Comparison of ENCODE assay signal across 8 cellular contexts in the genomic region with DNA sequence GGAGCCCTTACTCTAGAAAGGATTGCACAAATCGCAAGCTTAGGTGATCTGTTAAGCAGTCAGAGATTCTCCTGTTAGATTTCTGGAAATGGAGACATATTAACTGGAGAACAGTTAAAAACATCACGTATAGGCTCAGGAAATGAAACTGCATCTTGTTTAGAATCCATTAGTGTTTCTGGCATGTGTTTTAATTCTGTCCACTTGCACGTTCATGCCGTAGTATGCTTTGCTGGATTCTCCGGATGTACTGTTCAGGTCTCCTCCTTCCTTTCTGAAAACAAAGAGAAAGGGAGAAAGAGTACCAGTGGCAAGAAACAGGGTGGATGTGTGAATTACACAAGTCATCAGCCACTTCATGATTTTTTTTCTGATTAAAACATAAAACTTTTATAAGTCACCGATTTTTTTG. TPM values are rescaled to one million over a fixed set of nuclear protein-coding genes. Genes with fewer than 3 reads are reported as not detected.
DNase-seq lines count a peak whose midpoint lies in the region; ATAC-seq, FAIRE-seq and TF ChIP-seq lines count a peak whose summit lies in the region.

No MANE protein-coding gene starts in this region.

- no peaks in the 10 kb centered on the region for H3K9me3 ChIP-seq in keratinocyte (ENCODE audit: control insufficient read depth, low read depth, low read length)

- dilution Hi-C loops in keratinocyte (cut with MboI; ENCODE audit: extremely low pct_ligation_motif_present, low sequenced_read_pairs): loop anchor here (25.0 kb wide), 1 partner anchor 334 kb away; no protein-coding TSS in a partner anchor

- no peak for FAIRE-seq in keratinocyte (lab: Jason Lieb, UNC)

- H3K36me3 Mint-ChIP-seq in activated naive CD8-positive, alpha-beta T cell treated with anti-CD3 and anti-CD28 coated beads for 36 hours: no peaks in the 10 kb centered on the region

- peak overlapping the region; percentile 84 for H3K27ac Mint-ChIP-seq in activated naive CD8-positive, alpha-beta T cell treated with anti-CD3 and anti-CD28 coated beads for 36 hours

- H3K36me3 ChIP-seq in BJ (ENCODE audit: control insufficient read depth, insufficient read depth, low read length) (peaks cover 7% of the 10 kb centered on the region), H7 (replicated peaks; ENCODE audit: control insufficient read depth, insufficient read depth, low read length) (no peaks in the 10 kb centered on the region), keratinocyte (ENCODE audit: control insufficient read depth in 2 of 2, extremely low read depth in 1 of 2, insufficient read depth in 2 of 2, low read length in 2 of 2) (peaks cover 0 to 4% of the 10 kb centered on the region in 2 experiments)

- H3K27me3 ChIP-seq in BJ (ENCODE audit: control insufficient read depth, insufficient read depth, low read length) (no peaks in the 10 kb centered on the region), H7 (ENCODE audit: control insufficient read depth, insufficient read depth, low read length) (peaks cover 22% of the 10 kb centered on the region), keratinocyte (ENCODE audit: control insufficient read depth, extremely low read depth, insufficient read depth, low read length) (no peaks in the 10 kb centered on the region)

- H3K27ac ChIP-seq in keratinocyte (ENCODE audit: control insufficient read depth, insufficient read depth, low read length) (peak overlapping the region; percentile 61), substantia nigra (ENCODE audit: low read depth, low read length, poor library complexity, severe bottlenecking) (peak overlapping the region; percentile 71)

- peak overlapping the region; percentile 88 for H3K4me3 Mint-ChIP-seq in activated naive CD8-positive, alpha-beta T cell treated with anti-CD3 and anti-CD28 coated beads for 36 hours

- peaks cover 30% of the 10 kb centered on the region for H3K27me3 Mint-ChIP-seq in activated naive CD8-positive, alpha-beta T cell treated with anti-CD3 and anti-CD28 coated beads for 36 hours

- POLR2A ChIA-PET in BJ (lab: Charles Lee): interaction anchor here (1.0 kb wide), 1 partner anchor 313 kb away, joined by 5 read pairs; no protein-coding TSS in a partner anchor

- H3K4me1 Mint-ChIP-seq in activated naive CD8-positive, alpha-beta T cell treated with anti-CD3 and anti-CD28 coated beads for 36 hours: peaks cover 47% of the 10 kb centered on the region

- peak overlapping the region; percentile 100 for H3K4me2 ChIP-seq in keratinocyte (ENCODE audit: control insufficient read depth, extremely low read depth, insufficient read depth, low read depth, low read length)

- no peaks in the 10 kb centered on the region for H3K9me3 Mint-ChIP-seq in activated naive CD8-positive, alpha-beta T cell treated with anti-CD3 and anti-CD28 coated beads for 36 hours

- DNase-seq in BJ (ENCODE audit: low read depth): no peak
- no peak for DNase-seq in H7
- no peak for DNase-seq in activated naive CD8-positive, alpha-beta T cell treated with anti-CD3 and anti-CD28 coated beads for 36 hours
- no peak for DNase-seq in keratinocyte (ENCODE audit: low read depth, low spot score)
- peak in 1 of 49 donors; percentile 59 for DNase-seq in substantia nigra (lab: John Stamatoyannopoulos, UW)
- DNase-seq in NCI-H774 (lab: John Stamatoyannopoulos, UW): no peak
- no peak for DNase-seq in head of caudate nucleus

- CTCF ChIA-PET in BJ (lab: Yijun Ruan, JAX): interaction anchor here (0.6 to 5.7 kb wide), 24 partner anchors 16 to 1543 kb away, joined by 3 to 70 read pairs (median 3); no protein-coding TSS in a partner anchor

- peak overlapping the region; percentile 77 for H3K9ac ChIP-seq in keratinocyte (ENCODE audit: control insufficient read depth, extremely low read depth, insufficient read depth, low read length)

- no peaks in the 10 kb centered on the region for H3K9me1 ChIP-seq in keratinocyte (ENCODE audit: control insufficient read depth, extremely low read depth, insufficient read depth, low read length)

- H2AFZ ChIP-seq in keratinocyte (ENCODE audit: control insufficient read depth, low read length): peak overlapping the region; percentile 82

- peaks cover 11% of the 10 kb centered on the region for H4K20me1 ChIP-seq in keratinocyte (ENCODE audit: control insufficient read depth, extremely low read depth, insufficient read depth, low read length)

- peaks cover 25% of the 10 kb centered on the region for H3K79me2 ChIP-seq in keratinocyte (ENCODE audit: control insufficient read depth, insufficient read depth, low read length)

- peak overlapping the region; percentile 84 for H3K4me3 ChIP-seq in BJ (ENCODE audit: low read depth, low read length)
- H3K4me3 ChIP-seq in H7 (ENCODE audit: insufficient read depth, low read depth, low read length): peak overlapping the region; percentile 77
- peak overlapping the region; percentile 64 to 97 (median 96) for H3K4me3 ChIP-seq in keratinocyte (ENCODE audit: control insufficient read depth in 2 of 3, extremely low read depth in 1 of 3, insufficient read depth in 2 of 3, low read depth in 1 of 3, low read length in 3 of 3)

- intact Hi-C loops in head of caudate nucleus (cut with DNase I): loop anchor here (10.0 kb wide), 1 partner anchor 1586 kb away; a partner anchor contains a TSS

- H3K4me1 ChIP-seq in keratinocyte (ENCODE audit: control insufficient read depth, extremely low read depth, insufficient read depth, low read length): peaks cover 16% of the 10 kb centered on the region

- TF ChIP-seq CTCF in BJ (IDR thresholded peaks at IDR 0.05; ENCODE audit: insufficient read depth, low read depth, low read length) (no peak), keratinocyte (optimal IDR thresholded peaks at IDR 0.05 in 1 of 3, IDR thresholded peaks at IDR 0.05 in 1 of 3, conservative IDR thresholded peaks at IDR 0.05 in 1 of 3; ENCODE audit: extremely low read depth in 1 of 3, insufficient read depth in 2 of 3, low read length in 3 of 3) (no peak)

- no peak for ATAC-seq in HG03097 (IDR thresholded peaks at IDR 0.05; ENCODE audit: low FRiP score, unreplicated experiment)

RNA-seq across cellular contexts. Expression of a gene that starts 2.5 kb away (rescaled TPM):
- polyA plus RNA-seq in BJ (2011; rRNA removed) (64.3 and 89.7 TPM in 2 replicates), keratinocyte (8.5 to 28.7 TPM (median 16.3 TPM) in 3 replicates)
- 101 and 115 TPM in 2 replicates for polyA minus RNA-seq in BJ (2011; rRNA and poly(A)+ RNA removed)
- 31.8 and 37.0 TPM in 2 replicates for total RNA-seq in H7 (2014; rRNA removed; shearing (Covaris generic))
- 1 to 10 TPM; 4.3 to 4.9 TPM for total RNA-seq in activated naive CD8-positive, alpha-beta T cell treated with anti-CD3 and anti-CD28 coated beads for 36 hours
- polyA plus RNA-seq in keratinocyte (2011; ENCODE audit: low read depth): 5.3 TPM
- polyA plus RNA-seq in keratinocyte (2011; cell fraction: cytosol; rRNA removed): 10.9 and 13.1 TPM in 2 replicates
- polyA plus RNA-seq in keratinocyte (2011; cell fraction: nucleus; rRNA removed): 28.1 and 30.9 TPM in 2 replicates
- 5.1 and 20.0 TPM in 2 replicates for polyA plus RNA-seq in keratinocyte (2012; ENCODE audit: low replicate concordance)
- polyA minus RNA-seq in keratinocyte: 15.6 to 76.9 TPM (median 23.9 TPM) in 3 replicates
- 24.0 TPM for polyA minus RNA-seq in keratinocyte (2011; cell fraction: cytosol; rRNA and poly(A)+ RNA removed)
- 24.3 and 33.9 TPM in 2 replicates for polyA minus RNA-seq in keratinocyte (2011; cell fraction: nucleus; rRNA and poly(A)+ RNA removed)
